In the genomic region with DNA sequence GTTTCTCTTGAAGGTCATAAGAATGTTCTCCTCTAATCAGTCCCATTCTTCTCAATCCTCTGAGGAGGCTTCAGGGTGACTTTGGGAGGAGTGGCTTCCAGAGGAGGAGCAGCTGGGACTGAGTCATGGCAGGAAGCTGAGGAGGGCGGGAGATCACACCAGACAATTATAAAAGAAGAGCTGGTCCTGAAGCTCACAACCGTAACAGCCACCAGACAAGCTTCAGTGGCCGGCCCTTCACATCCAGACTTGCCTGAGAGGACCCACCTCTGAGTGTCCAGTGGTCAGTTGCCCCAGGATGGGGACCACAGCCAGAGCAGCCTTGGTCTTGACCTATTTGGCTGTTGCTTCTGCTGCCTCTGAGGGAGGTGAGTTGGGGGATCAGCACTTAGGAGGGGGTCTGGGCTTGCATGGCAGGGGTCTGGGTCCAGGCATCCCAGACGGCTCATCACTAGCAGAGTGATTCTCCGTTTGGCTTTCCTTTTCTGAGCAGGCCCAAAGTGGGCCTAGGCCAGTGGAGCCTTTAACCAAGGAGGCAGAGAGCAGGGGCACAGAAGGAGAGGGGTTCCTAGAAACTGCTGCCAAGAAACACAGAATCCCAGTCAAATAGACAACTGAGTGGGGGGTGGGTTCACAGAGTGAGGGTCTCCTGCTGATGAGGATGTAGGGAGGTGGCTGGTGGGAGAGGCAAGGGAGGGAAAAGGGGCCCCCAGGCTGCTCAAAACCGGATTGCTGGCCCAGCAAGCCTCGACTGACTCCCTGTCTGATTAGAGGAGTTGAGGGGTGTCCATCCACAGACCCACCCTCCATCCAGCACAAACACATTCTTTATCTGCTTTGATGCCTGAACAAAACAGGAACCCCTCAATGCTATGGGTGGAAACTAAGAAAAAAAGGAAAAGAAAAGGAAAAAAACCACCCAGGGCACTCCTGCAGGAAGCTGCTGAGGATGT, we compare ENCODE assay signal across 1 cellular context.
TF ChIP-seq lines count a peak whose summit lies in the region.

A gene (plus strand): TSS at position 198 of the 953 bp plus-strand sequence. CDS start 101 bp downstream, at position 299.

TF ChIP-seq in GM23338, 12 proteins besides CTCF, POLR2A, EP300 and RAD21 (continued from another document):
- TF ChIP-seq, protein P1, sequence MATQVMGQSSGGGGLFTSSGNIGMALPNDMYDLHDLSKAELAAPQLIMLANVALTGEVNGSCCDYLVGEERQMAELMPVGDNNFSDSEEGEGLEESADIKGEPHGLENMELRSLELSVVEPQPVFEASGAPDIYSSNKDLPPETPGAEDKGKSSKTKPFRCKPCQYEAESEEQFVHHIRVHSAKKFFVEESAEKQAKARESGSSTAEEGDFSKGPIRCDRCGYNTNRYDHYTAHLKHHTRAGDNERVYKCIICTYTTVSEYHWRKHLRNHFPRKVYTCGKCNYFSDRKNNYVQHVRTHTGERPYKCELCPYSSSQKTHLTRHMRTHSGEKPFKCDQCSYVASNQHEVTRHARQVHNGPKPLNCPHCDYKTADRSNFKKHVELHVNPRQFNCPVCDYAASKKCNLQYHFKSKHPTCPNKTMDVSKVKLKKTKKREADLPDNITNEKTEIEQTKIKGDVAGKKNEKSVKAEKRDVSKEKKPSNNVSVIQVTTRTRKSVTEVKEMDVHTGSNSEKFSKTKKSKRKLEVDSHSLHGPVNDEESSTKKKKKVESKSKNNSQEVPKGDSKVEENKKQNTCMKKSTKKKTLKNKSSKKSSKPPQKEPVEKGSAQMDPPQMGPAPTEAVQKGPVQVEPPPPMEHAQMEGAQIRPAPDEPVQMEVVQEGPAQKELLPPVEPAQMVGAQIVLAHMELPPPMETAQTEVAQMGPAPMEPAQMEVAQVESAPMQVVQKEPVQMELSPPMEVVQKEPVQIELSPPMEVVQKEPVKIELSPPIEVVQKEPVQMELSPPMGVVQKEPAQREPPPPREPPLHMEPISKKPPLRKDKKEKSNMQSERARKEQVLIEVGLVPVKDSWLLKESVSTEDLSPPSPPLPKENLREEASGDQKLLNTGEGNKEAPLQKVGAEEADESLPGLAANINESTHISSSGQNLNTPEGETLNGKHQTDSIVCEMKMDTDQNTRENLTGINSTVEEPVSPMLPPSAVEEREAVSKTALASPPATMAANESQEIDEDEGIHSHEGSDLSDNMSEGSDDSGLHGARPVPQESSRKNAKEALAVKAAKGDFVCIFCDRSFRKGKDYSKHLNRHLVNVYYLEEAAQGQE (IDR thresholded peaks at IDR 0.05; ENCODE audit: unreplicated experiment), result no peak
- TF ChIP-seq NANOG (IDR thresholded peaks at IDR 0.05; ENCODE audit: borderline replicate concordance) (no peak), EZH2phosphoT487 (IDR thresholded peaks at IDR 0.05; ENCODE audit: unreplicated experiment) (no peak), ZNF331 (CRISPR knock-in tag; IDR thresholded peaks at IDR 0.05; ENCODE audit: low read depth) (no peak), CREB1 (CRISPR knock-in tag; IDR thresholded peaks at IDR 0.05; ENCODE audit: low read depth) (no peak)
- TF ChIP-seq, protein P2, sequence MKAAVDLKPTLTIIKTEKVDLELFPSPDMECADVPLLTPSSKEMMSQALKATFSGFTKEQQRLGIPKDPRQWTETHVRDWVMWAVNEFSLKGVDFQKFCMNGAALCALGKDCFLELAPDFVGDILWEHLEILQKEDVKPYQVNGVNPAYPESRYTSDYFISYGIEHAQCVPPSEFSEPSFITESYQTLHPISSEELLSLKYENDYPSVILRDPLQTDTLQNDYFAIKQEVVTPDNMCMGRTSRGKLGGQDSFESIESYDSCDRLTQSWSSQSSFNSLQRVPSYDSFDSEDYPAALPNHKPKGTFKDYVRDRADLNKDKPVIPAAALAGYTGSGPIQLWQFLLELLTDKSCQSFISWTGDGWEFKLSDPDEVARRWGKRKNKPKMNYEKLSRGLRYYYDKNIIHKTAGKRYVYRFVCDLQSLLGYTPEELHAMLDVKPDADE (IDR thresholded peaks at IDR 0.05), result no peak
TF ChIP-seq in GM23338: peak in this region for 0.
